Comparison of ENCODE assay signal across 1 cellular context in the genomic region with DNA sequence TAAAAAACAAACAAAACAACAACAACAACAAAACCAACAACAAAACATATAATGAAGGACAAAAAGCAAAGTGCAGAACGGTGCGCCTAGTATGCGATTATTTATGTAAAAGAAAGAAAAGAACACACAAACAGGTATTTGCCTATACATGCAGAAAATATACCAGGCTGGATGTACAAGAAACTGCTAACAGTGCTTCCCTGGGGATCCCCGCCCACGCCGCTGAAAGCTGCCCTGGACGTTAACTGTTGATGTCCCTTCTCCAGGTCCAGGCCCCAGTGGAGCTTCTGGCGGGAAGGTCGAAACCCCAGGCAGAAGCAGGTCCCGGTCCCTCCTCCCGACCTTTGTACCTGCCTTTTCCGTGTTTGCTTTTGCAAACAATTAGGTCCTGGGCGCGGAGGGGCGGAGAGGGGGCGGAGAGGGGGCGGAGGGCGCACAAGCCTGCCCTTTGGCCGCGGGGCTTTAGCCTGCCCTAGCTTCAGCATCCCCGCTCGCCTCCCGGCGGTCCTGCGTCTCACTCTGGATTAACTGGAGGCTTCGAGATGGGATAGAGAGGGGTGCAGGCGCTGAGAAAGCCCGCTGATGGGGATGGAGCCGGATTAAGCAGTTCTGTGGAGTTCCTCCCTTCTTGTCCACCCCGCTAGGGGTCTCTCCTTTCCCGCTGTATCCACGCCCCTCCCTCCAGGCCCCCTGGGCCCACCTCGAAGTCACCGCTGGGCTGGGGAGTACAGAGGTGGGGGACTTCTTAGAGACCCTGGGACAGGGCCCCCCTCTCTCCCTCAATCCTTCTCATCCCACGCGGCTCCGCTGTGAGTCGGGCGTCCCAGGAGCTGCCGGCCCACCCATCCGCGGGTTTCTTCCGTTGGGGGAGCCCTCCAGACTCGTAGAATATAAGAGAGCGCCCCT.
TF ChIP-seq lines count a peak whose summit lies in the region.

No MANE protein-coding gene starts in this region.

TF ChIP-seq in HepG2, 621 proteins besides CTCF, POLR2A, EP300 and RAD21 (continued from another document and continues in another):
- TF ChIP-seq, protein P1, sequence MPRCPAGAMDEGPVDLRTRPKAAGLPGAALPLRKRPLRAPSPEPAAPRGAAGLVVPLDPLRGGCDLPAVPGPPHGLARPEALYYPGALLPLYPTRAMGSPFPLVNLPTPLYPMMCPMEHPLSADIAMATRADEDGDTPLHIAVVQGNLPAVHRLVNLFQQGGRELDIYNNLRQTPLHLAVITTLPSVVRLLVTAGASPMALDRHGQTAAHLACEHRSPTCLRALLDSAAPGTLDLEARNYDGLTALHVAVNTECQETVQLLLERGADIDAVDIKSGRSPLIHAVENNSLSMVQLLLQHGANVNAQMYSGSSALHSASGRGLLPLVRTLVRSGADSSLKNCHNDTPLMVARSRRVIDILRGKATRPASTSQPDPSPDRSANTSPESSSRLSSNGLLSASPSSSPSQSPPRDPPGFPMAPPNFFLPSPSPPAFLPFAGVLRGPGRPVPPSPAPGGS (CRISPR knock-in tag; IDR thresholded peaks at IDR 0.05): no peak
- TF ChIP-seq, protein P2, sequence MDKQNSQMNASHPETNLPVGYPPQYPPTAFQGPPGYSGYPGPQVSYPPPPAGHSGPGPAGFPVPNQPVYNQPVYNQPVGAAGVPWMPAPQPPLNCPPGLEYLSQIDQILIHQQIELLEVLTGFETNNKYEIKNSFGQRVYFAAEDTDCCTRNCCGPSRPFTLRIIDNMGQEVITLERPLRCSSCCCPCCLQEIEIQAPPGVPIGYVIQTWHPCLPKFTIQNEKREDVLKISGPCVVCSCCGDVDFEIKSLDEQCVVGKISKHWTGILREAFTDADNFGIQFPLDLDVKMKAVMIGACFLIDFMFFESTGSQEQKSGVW (CRISPR knock-in tag; IDR thresholded peaks at IDR 0.05; ENCODE audit: borderline replicate concordance): no peak
- TF ChIP-seq JUND (CRISPR knock-in tag; IDR thresholded peaks at IDR 0.05) (no peak; the same call in 1 of the 2 replicates), ZBTB42 (CRISPR knock-in tag; IDR thresholded peaks at IDR 0.05) (no peak; the same call in none of the 2 replicates), PTBP1 (IDR thresholded peaks at IDR 0.05; ENCODE audit: low read depth, low read length, poor library complexity, severe bottlenecking) (no peak), ZNF230 (CRISPR knock-in tag; IDR thresholded peaks at IDR 0.05) (no peak), NFATC3 (CRISPR knock-in tag; IDR thresholded peaks at IDR 0.05) (no peak), PRMT3 (CRISPR knock-in tag; IDR thresholded peaks at IDR 0.05; ENCODE audit: borderline replicate concordance, low read depth) (no peak), ZNF34 (CRISPR knock-in tag; IDR thresholded peaks at IDR 0.05; ENCODE audit: borderline replicate concordance) (no peak), GZF1 (CRISPR knock-in tag; IDR thresholded peaks at IDR 0.05) (peak; percentile 91), WIZ (CRISPR knock-in tag; IDR thresholded peaks at IDR 0.05) (no peak), ZNF24 (IDR thresholded peaks at IDR 0.05) (peak; percentile 69; the same call in 1 of the 2 replicates), BRD4 (CRISPR knock-in tag; IDR thresholded peaks at IDR 0.05) (peak; percentile 85; the same call in 1 of the 2 replicates), NR2F2 (IDR thresholded peaks at IDR 0.05; ENCODE audit: borderline replicate concordance, low read depth) (peak; percentile 86), U2AF2 (IDR thresholded peaks at IDR 0.05; ENCODE audit: low read depth, low read length) (no peak), FOXJ3 (CRISPR knock-in tag; IDR thresholded peaks at IDR 0.05; ENCODE audit: borderline replicate concordance) (peak; percentile 78; the same call in 1 of the 2 replicates), NR0B2 (CRISPR knock-in tag; IDR thresholded peaks at IDR 0.05) (0 out of 2 replicates have a peak, but pooled peaks have one; percentile 53), ZNF777 (CRISPR knock-in tag; IDR thresholded peaks at IDR 0.05) (peak; percentile 50; the same call in 1 of the 2 replicates), ZFP62 (CRISPR knock-in tag; IDR thresholded peaks at IDR 0.05) (no peak), SIN3B (IDR thresholded peaks at IDR 0.05; ENCODE audit: low read length) (peak; percentile 66; the same call in 1 of the 2 replicates), KDM6A (CRISPR knock-in tag; IDR thresholded peaks at IDR 0.05; ENCODE audit: low read depth) (peak; percentile 99), NPAS2 (CRISPR knock-in tag; IDR thresholded peaks at IDR 0.05; ENCODE audit: borderline replicate concordance) (0 out of 2 replicates have a peak, but pooled peaks have one; percentile 44), ZNF768 (CRISPR knock-in tag; IDR thresholded peaks at IDR 0.05) (no peak; the same call in 1 of the 2 replicates), SNAPC5 (CRISPR knock-in tag; IDR thresholded peaks at IDR 0.05; ENCODE audit: borderline replicate concordance) (peak; percentile 94; the same call in 1 of the 2 replicates), SRY (CRISPR knock-in tag; IDR thresholded peaks at IDR 0.05) (no peak; the same call in 1 of the 2 replicates), HDAC1 (CRISPR knock-in tag; IDR thresholded peaks at IDR 0.05) (peak; percentile 96), ZNF44 (CRISPR knock-in tag; IDR thresholded peaks at IDR 0.05) (no peak; the same call in 1 of the 2 replicates), ZSCAN12 (CRISPR knock-in tag; IDR thresholded peaks at IDR 0.05) (0 out of 2 replicates have a peak, but pooled peaks have one; percentile 20), HNF4A (CRISPR knock-in tag; IDR thresholded peaks at IDR 0.05) (peak; percentile 99), ARID2 (CRISPR knock-in tag; IDR thresholded peaks at IDR 0.05; ENCODE audit: borderline replicate concordance) (peak; percentile 94), ZNF724P (CRISPR knock-in tag; IDR thresholded peaks at IDR 0.05; ENCODE audit: borderline replicate concordance) (peak; percentile 80; the same call in 1 of the 2 replicates), ZNF510 (CRISPR knock-in tag; IDR thresholded peaks at IDR 0.05; ENCODE audit: low read depth) (peak; percentile 98), ZFP37 (CRISPR knock-in tag; IDR thresholded peaks at IDR 0.05; ENCODE audit: borderline replicate concordance) (peak; percentile 94), ZNF841 (CRISPR knock-in tag; IDR thresholded peaks at IDR 0.05; ENCODE audit: borderline replicate concordance) (no peak), RNF2 (conservative IDR thresholded peaks at IDR 0.05; ENCODE audit: low read depth) (no peak), ZNF260 (CRISPR knock-in tag; IDR thresholded peaks at IDR 0.05; ENCODE audit: borderline replicate concordance, low read depth) (no peak), ATM (IDR thresholded peaks at IDR 0.05; ENCODE audit: borderline replicate concordance) (no peak), JUN (CRISPR knock-in tag; IDR thresholded peaks at IDR 0.05) (peak; percentile 75; the same call in 1 of the 2 replicates), DR1 (CRISPR knock-in tag; IDR thresholded peaks at IDR 0.05) (peak; percentile 52; the same call in 1 of the 2 replicates), NFRKB (IDR thresholded peaks at IDR 0.05) (no peak), ZNF468 (CRISPR knock-in tag; IDR thresholded peaks at IDR 0.05) (no peak), ZNF713 (CRISPR knock-in tag; IDR thresholded peaks at IDR 0.05) (no peak; the same call in 1 of the 2 replicates), ZFX (CRISPR knock-in tag; IDR thresholded peaks at IDR 0.05; ENCODE audit: low read depth) (peak; percentile 86), ZNF547 (CRISPR knock-in tag; IDR thresholded peaks at IDR 0.05) (peak; percentile 81; the same call in 1 of the 2 replicates), TRIM22 (IDR thresholded peaks at IDR 0.05) (no peak), ASH2L (IDR thresholded peaks at IDR 0.05; ENCODE audit: insufficient read length, low read depth, low read length) (peak; percentile 85), MTA1 (CRISPR knock-in tag; IDR thresholded peaks at IDR 0.05; ENCODE audit: borderline replicate concordance) (peak; percentile 98), AFF4 (CRISPR knock-in tag; IDR thresholded peaks at IDR 0.05) (no peak)
- TF ChIP-seq, protein P3, sequence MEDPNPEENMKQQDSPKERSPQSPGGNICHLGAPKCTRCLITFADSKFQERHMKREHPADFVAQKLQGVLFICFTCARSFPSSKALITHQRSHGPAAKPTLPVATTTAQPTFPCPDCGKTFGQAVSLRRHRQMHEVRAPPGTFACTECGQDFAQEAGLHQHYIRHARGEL (CRISPR knock-in tag; IDR thresholded peaks at IDR 0.05): no peak
- TF ChIP-seq, protein P4, sequence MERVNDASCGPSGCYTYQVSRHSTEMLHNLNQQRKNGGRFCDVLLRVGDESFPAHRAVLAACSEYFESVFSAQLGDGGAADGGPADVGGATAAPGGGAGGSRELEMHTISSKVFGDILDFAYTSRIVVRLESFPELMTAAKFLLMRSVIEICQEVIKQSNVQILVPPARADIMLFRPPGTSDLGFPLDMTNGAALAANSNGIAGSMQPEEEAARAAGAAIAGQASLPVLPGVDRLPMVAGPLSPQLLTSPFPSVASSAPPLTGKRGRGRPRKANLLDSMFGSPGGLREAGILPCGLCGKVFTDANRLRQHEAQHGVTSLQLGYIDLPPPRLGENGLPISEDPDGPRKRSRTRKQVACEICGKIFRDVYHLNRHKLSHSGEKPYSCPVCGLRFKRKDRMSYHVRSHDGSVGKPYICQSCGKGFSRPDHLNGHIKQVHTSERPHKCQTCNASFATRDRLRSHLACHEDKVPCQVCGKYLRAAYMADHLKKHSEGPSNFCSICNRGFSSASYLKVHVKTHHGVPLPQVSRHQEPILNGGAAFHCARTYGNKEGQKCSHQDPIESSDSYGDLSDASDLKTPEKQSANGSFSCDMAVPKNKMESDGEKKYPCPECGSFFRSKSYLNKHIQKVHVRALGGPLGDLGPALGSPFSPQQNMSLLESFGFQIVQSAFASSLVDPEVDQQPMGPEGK (CRISPR knock-in tag; IDR thresholded peaks at IDR 0.05): peak; percentile 95
- TF ChIP-seq, protein P5, sequence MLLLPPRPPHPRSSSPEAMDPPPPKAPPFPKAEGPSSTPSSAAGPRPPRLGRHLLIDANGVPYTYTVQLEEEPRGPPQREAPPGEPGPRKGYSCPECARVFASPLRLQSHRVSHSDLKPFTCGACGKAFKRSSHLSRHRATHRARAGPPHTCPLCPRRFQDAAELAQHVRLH (CRISPR knock-in tag; IDR thresholded peaks at IDR 0.05; ENCODE audit: borderline replicate concordance, low read depth): peak; percentile 89
- TF ChIP-seq, protein P6, sequence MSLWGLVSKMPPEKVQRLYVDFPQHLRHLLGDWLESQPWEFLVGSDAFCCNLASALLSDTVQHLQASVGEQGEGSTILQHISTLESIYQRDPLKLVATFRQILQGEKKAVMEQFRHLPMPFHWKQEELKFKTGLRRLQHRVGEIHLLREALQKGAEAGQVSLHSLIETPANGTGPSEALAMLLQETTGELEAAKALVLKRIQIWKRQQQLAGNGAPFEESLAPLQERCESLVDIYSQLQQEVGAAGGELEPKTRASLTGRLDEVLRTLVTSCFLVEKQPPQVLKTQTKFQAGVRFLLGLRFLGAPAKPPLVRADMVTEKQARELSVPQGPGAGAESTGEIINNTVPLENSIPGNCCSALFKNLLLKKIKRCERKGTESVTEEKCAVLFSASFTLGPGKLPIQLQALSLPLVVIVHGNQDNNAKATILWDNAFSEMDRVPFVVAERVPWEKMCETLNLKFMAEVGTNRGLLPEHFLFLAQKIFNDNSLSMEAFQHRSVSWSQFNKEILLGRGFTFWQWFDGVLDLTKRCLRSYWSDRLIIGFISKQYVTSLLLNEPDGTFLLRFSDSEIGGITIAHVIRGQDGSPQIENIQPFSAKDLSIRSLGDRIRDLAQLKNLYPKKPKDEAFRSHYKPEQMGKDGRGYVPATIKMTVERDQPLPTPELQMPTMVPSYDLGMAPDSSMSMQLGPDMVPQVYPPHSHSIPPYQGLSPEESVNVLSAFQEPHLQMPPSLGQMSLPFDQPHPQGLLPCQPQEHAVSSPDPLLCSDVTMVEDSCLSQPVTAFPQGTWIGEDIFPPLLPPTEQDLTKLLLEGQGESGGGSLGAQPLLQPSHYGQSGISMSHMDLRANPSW (CRISPR knock-in tag; IDR thresholded peaks at IDR 0.05; ENCODE audit: borderline replicate concordance): peak; percentile 73; the same call in 1 of the 2 replicates
